Comparison of ENCODE assay signal across 8 cellular contexts in the genomic region with DNA sequence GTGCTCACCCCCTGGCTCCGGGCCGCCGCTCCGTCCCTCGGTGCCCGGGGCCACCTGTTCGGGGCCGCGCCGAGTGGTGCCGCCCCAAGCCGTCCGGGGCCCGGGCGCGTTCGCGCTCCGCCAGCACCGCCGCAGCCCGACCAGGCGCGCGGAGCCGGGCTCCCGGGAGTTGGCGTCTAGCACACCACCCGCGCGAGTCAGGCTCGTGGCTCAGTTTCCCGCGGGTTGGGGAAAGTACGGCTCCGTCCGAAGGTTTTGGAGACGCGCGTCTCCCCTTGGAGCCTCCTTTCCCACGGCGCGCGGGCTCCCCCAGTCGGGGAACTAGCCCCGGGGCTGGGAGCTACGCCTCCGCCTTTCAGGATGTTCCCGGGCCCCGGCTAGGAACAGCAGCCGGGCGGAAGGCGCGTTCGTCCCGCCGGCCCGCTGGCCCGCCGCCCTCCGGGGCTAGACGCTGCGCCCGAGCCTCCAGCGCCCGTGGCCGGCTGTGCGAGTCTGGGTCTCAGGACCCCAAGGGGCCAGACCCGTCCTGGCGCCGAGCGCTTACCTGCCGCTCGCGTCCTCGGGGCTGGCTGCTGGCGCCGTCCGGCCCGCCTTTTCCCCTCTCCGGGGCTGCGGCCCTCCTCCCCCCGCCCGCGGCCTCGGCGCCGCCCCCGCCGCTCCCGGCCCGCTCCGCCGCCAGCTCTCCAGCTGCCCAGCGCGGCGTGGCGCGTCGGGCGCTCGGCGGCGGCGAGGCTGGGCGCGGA. TPM values are rescaled to one million over a fixed set of nuclear protein-coding genes. Genes with fewer than 3 reads are reported as not detected.
DNase-seq lines count a peak whose midpoint lies in the region; ATAC-seq, FAIRE-seq and TF ChIP-seq lines count a peak whose summit lies in the region.

A gene with protein sequence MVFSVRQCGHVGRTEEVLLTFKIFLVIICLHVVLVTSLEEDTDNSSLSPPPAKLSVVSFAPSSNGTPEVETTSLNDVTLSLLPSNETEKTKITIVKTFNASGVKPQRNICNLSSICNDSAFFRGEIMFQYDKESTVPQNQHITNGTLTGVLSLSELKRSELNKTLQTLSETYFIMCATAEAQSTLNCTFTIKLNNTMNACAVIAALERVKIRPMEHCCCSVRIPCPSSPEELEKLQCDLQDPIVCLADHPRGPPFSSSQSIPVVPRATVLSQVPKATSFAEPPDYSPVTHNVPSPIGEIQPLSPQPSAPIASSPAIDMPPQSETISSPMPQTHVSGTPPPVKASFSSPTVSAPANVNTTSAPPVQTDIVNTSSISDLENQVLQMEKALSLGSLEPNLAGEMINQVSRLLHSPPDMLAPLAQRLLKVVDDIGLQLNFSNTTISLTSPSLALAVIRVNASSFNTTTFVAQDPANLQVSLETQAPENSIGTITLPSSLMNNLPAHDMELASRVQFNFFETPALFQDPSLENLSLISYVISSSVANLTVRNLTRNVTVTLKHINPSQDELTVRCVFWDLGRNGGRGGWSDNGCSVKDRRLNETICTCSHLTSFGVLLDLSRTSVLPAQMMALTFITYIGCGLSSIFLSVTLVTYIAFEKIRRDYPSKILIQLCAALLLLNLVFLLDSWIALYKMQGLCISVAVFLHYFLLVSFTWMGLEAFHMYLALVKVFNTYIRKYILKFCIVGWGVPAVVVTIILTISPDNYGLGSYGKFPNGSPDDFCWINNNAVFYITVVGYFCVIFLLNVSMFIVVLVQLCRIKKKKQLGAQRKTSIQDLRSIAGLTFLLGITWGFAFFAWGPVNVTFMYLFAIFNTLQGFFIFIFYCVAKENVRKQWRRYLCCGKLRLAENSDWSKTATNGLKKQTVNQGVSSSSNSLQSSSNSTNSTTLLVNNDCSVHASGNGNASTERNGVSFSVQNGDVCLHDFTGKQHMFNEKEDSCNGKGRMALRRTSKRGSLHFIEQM (minus strand): TSS at position 571 of the 743 bp plus-strand sequence. CDS start 53,634 bp downstream, outside the sequence.

- H3K27me3 ChIP-seq in ACC112 (ENCODE audit: insufficient read depth, low read length) = peaks cover 41% of the 10 kb centered on the region
- peaks cover 0 to 9% (median 6%) of the 10 kb centered on the region in 4 experiments; a peak in 3 of 7 replicates for H3K27me3 ChIP-seq in H1 (replicated peaks in 1 of 4; ENCODE audit: control insufficient read depth in 3 of 4, extremely low read depth in 1 of 4, insufficient read depth in 3 of 4, low read length in 3 of 4)
- peaks cover 5% of the 10 kb centered on the region for H3K27me3 ChIP-seq in mucosa of stomach (ENCODE audit: control insufficient read depth, insufficient read depth, low read length)

- H3K23ac ChIP-seq in H1 (ENCODE audit: insufficient read length) = no peak within 1 kb of the TSS

- H4K91ac ChIP-seq in H1 (replicated peaks; ENCODE audit: insufficient read length, low read length) = no peak within 1 kb of the TSS

- H4K20me1 ChIP-seq in H1 (replicated peaks in 1 of 2; ENCODE audit: control insufficient read depth in 1 of 2, insufficient read depth in 2 of 2, low read length in 2 of 2) = no peaks in the 10 kb centered on the region

- H3K4me1 ChIP-seq in ACC112 (ENCODE audit: control insufficient read depth, insufficient read depth, low read length, unreplicated experiment) = peaks cover under 1% of the 10 kb centered on the region
- peaks cover 0 to 8% (median 3%) of the 10 kb centered on the region in 4 experiments; a peak in 5 of 7 replicates for H3K4me1 ChIP-seq in H1 (replicated peaks in 1 of 4; ENCODE audit: control insufficient read depth in 3 of 4, insufficient read depth in 4 of 4, low read length in 3 of 4)
- peaks cover 4% of the 10 kb centered on the region for H3K4me1 ChIP-seq in mucosa of stomach (ENCODE audit: control insufficient read depth, insufficient read depth, low read length)

- no peak for FAIRE-seq in H1 (lab: Jason Lieb, UNC)

- peak within 1 kb of the TSS; percentile 82 to 89 for H3K4me2 ChIP-seq in H1 (ENCODE audit: insufficient read depth in 1 of 2, low read depth in 2 of 2, low read length in 2 of 2)

- CTCF ChIA-PET in H1 (lab: Charles Lee; ENCODE audit: partially characterized antibody) = interaction anchor here (1.3 to 2.9 kb wide), 3 partner anchors 14 to 212 kb away, joined by 3 to 9 read pairs (median 7); no protein-coding TSS in a partner anchor

- H3K23me2 ChIP-seq in H1 (ENCODE audit: low read depth, low read length) = peaks cover 6% of the 10 kb centered on the region

- H3K9me3 ChIP-seq in H1 (ENCODE audit: insufficient read depth in 2 of 2, low read depth in 1 of 2, low read length in 1 of 2) (no peaks in the 10 kb centered on the region), mucosa of stomach (ENCODE audit: control insufficient read depth, low read length) (no peaks in the 10 kb centered on the region)

- H4K8ac ChIP-seq in H1 (ENCODE audit: extremely low read depth, insufficient read depth, low read length) = no peak within 1 kb of the TSS

- H3K79me2 ChIP-seq in ACC112 (ENCODE audit: control insufficient read depth, insufficient read depth, low read length, unreplicated experiment) = no peaks in the 10 kb centered on the region
- H3K79me2 ChIP-seq in H1 (ENCODE audit: control insufficient read depth in 1 of 2, insufficient read depth in 2 of 2, low read length in 2 of 2) = no peaks in the 10 kb centered on the region; a peak in 1 of 4 replicates

- peak in 1 of 2 experiments; percentile 39; a peak in 2 of 4 replicates for TF ChIP-seq RAD21 in H1 (IDR thresholded peaks at IDR 0.05 in 1 of 2, conservative IDR thresholded peaks at IDR 0.05 in 1 of 2; ENCODE audit: low read depth in 2 of 2, low read length in 2 of 2)

- H3K36me3 ChIP-seq in ACC112 (ENCODE audit: insufficient read depth, low read length) (no peaks in the 10 kb centered on the region), H1 (ENCODE audit: control insufficient read depth in 2 of 4, insufficient read depth in 4 of 4, low read length in 3 of 4) (no peaks in the 10 kb centered on the region), mucosa of stomach (ENCODE audit: control insufficient read depth, insufficient read depth, low read length) (no peaks in the 10 kb centered on the region)

- H3K4me3 ChIP-seq in ACC112 (ENCODE audit: low read depth, low read length) = peak within 1 kb of the TSS; percentile 76
- H3K4me3 ChIP-seq in H1 (ENCODE audit: extremely low read depth in 1 of 4, insufficient read depth in 2 of 4, low read depth in 3 of 4, low read length in 4 of 4) = peak within 1 kb of the TSS; percentile 48 to 76 (median 60)
- no peak within 1 kb of the TSS for H3K4me3 ChIP-seq in mucosa of stomach (ENCODE audit: low read length)

- peak in 1 of 3 experiments; percentile 5; a peak in 2 of 4 replicates for TF ChIP-seq CTCF in H1 (IDR thresholded peaks at IDR 0.05; ENCODE audit: control extremely low read depth in 1 of 3, insufficient read depth in 1 of 3, low read depth in 1 of 3, low read length in 3 of 3)

- H3K56ac ChIP-seq in H1 (replicated peaks; ENCODE audit: insufficient read length, low read depth, low read length) = no peak within 1 kb of the TSS

- H2BK5ac ChIP-seq in H1 (ENCODE audit: low read depth, low read length) = no peak within 1 kb of the TSS

- no peak for TF ChIP-seq POLR2A in H1 (IDR thresholded peaks at IDR 0.05; ENCODE audit: control extremely low read depth in 1 of 2, low read depth in 2 of 2, low read length in 2 of 2)

- H2BK20ac ChIP-seq in H1 (ENCODE audit: low read length) = no peak within 1 kb of the TSS

- H3K4ac ChIP-seq in H1 (replicated peaks; ENCODE audit: insufficient read length, low read depth, low read length) = no peak within 1 kb of the TSS

- TF ChIP-seq EP300 in H1 (IDR thresholded peaks at IDR 0.05; ENCODE audit: borderline replicate concordance in 1 of 2, low read depth in 2 of 2, low read length in 2 of 2) = no peak

- DNase-seq in HK-2 (ENCODE audit: unreplicated experiment) (peak; percentile 30), H1 (ENCODE audit: low read depth in 1 of 2, low spot score in 2 of 2) (peak in 1 of 2 experiments; percentile 65), putamen (ENCODE audit: low spot score) (no peak)
- no peak for DNase-seq in stimulated activated CD4-positive, alpha-beta T cell treated with anti-CD3 and anti-CD28 coated beads, Interleukin-12 subunit alpha, Interleukin-12 subunit beta, amount 100 ng/mL, for 4 hours

- H3K79me1 ChIP-seq in H1 (ENCODE audit: low read depth, low read length) = no peaks in the 10 kb centered on the region

- no peak within 1 kb of the TSS for H2BK120ac ChIP-seq in H1 (replicated peaks; ENCODE audit: low read depth, low read length)

- ATAC-seq in GM21423 (IDR thresholded peaks at IDR 0.05; ENCODE audit: unreplicated experiment) = no peak
- ATAC-seq in HG03175 (IDR thresholded peaks at IDR 0.05; ENCODE audit: unreplicated experiment) = no peak

- H2AFZ ChIP-seq in ACC112 (ENCODE audit: low read length, unreplicated experiment) = peak within 1 kb of the TSS; percentile 25
- H2AFZ ChIP-seq in H1 (ENCODE audit: low read length) = no peak within 1 kb of the TSS

- no peak within 1 kb of the TSS for H2AK5ac ChIP-seq in H1 (ENCODE audit: low read depth, low read length)

- peak within 1 kb of the TSS in 1 of 4 experiments; percentile 22; a peak in 3 of 7 replicates for H3K9ac ChIP-seq in H1 (replicated peaks in 1 of 4; ENCODE audit: extremely low read depth in 1 of 4, low read depth in 3 of 4, low read length in 3 of 4)
- peak within 1 kb of the TSS; percentile 34 for H3K9ac ChIP-seq in mucosa of stomach (ENCODE audit: low read length)

- POLR2A ChIA-PET in H1 (lab: Charles Lee; ENCODE audit: partially characterized antibody) = interaction anchor here (0.6 to 1.5 kb wide), 2 partner anchors 15 to 190 kb away, joined by 3 read pairs; no protein-coding TSS in a partner anchor

- H3K14ac ChIP-seq in H1 (ENCODE audit: insufficient read length) = no peak within 1 kb of the TSS

- H2BK12ac ChIP-seq in H1 (ENCODE audit: low read depth, low read length) = no peak within 1 kb of the TSS

- no peak within 1 kb of the TSS for H2BK15ac ChIP-seq in H1 (ENCODE audit: low read length)

- no peak within 1 kb of the TSS for H3K27ac ChIP-seq in ACC112 (ENCODE audit: low read depth, low read length)
- no peak within 1 kb of the TSS for H3K27ac ChIP-seq in H1 (ENCODE audit: low read depth, low read length)

- WGBS in H1 (ENCODE audit: extremely low coverage in 1 of 2, insufficient coverage in 1 of 2, insufficient read length in 1 of 2, insufficient replicate concordance in 2 of 2, low coverage in 1 of 2, low lambda C conversion rate in 2 of 2, missing lambda C conversion rate in 1 of 2), 2 experiments = 0% methylated on average over 3 of the region's 107 CpGs; no CpG with 5 or more reads in 1 of the 2 experiments

- H4K5ac ChIP-seq in H1 (ENCODE audit: insufficient read length, low read depth, low read length) = no peak within 1 kb of the TSS

- H3K18ac ChIP-seq in H1 (ENCODE audit: extremely low read depth, low read length) = no peak within 1 kb of the TSS

RNA-seq across cellular contexts. Expression of the gene that starts here (rescaled TPM):
- 8.9 and 9.7 TPM in 2 replicates for total RNA-seq in H1 (2021; fragmentation: NEBNext Ultra II Directional; extraction: Animal tissue kit (Norgen Biotek cat#: 25700))
- 10.7 and 13.3 TPM in 2 replicates for polyA plus RNA-seq in H1 (2011; rRNA removed)
- 11.1 TPM for polyA plus RNA-seq in H1 (2011; cell fraction: cytosol; rRNA removed)
- 13.9 TPM for polyA plus RNA-seq in H1 (2011; cell fraction: nucleus; rRNA removed)
- 7.4 to 11.5 TPM (median 9.6 TPM) in 4 replicates for polyA plus RNA-seq in H1 (2012, experiment 1 of 2)
- polyA plus RNA-seq in H1 (2012, experiment 2 of 2) = 1.3 TPM
- polyA plus RNA-seq in H1 (2013, experiment 1 of 2) = 9.3 TPM
- polyA plus RNA-seq in H1 (2013, experiment 2 of 2) = 9.3 TPM
- 13.9 and 19.5 TPM in 2 replicates for polyA minus RNA-seq in H1 (2011; rRNA and poly(A)+ RNA removed)
- polyA minus RNA-seq in H1 (2011; cell fraction: cytosol; rRNA and poly(A)+ RNA removed) = 6.7 TPM
- 10.1 TPM for polyA minus RNA-seq in H1 (2011; cell fraction: nucleus; rRNA and poly(A)+ RNA removed)
